1 cellular context compared by ENCODE assay signal in the genomic region with DNA sequence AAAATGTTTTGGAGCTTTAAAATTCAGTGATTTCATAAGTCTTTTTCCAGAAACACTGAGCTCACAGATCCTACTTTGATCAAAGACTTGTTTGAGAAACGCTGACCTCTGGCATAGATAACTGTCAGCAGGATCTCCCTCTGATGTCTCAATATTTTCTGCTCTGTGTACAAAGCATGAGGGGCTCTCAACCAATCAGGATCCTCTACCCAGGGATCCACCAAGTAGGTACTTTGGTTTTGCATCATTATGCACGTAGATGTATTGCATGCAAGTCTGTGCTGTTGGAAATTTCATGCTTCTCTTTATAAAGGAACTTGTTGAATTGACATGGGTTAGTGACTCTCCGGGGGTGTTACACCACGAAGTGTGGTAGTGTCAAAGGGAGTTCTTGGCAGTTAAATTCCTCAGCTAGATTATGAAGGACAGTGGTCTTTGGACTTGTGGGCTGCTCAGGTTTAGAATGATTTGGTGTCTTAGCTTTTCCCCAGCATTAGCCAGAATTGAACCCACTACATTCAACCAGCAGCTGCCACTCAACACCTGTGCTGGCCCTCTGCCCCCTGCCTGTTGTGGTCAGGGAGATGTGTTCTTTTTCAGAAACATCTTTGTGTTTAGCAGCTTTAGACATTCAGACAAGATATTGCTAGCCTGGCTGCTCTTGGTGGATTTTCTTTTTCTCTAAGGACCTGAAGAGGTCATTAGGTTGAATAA.
A peak's percentile ranks its signal among the peaks of the same experiment; 100 is the strongest.
TF ChIP-seq lines count a peak whose summit lies in the region.

No MANE protein-coding gene starts in this region.

TF ChIP-seq in HepG2, 621 proteins besides CTCF, POLR2A, EP300 and RAD21 (continued from another document and continues in another):
- no peak for TF ChIP-seq ZNF704 (CRISPR knock-in tag; IDR thresholded peaks at IDR 0.05; ENCODE audit: borderline replicate concordance)
- no peak for TF ChIP-seq NBN (conservative IDR thresholded peaks at IDR 0.05)
- no peak for TF ChIP-seq ZBTB20 (CRISPR knock-in tag; IDR thresholded peaks at IDR 0.05; ENCODE audit: borderline replicate concordance, low read depth)
- peak; percentile 46 for TF ChIP-seq YEATS4 (CRISPR knock-in tag; IDR thresholded peaks at IDR 0.05; ENCODE audit: borderline replicate concordance)
- no peak for TF ChIP-seq ZNF770 (CRISPR knock-in tag; IDR thresholded peaks at IDR 0.05)
- TF ChIP-seq FOXK2 (IDR thresholded peaks at IDR 0.05), result no peak
- no peak for TF ChIP-seq EED (CRISPR knock-in tag; IDR thresholded peaks at IDR 0.05)
- TF ChIP-seq, protein P1, sequence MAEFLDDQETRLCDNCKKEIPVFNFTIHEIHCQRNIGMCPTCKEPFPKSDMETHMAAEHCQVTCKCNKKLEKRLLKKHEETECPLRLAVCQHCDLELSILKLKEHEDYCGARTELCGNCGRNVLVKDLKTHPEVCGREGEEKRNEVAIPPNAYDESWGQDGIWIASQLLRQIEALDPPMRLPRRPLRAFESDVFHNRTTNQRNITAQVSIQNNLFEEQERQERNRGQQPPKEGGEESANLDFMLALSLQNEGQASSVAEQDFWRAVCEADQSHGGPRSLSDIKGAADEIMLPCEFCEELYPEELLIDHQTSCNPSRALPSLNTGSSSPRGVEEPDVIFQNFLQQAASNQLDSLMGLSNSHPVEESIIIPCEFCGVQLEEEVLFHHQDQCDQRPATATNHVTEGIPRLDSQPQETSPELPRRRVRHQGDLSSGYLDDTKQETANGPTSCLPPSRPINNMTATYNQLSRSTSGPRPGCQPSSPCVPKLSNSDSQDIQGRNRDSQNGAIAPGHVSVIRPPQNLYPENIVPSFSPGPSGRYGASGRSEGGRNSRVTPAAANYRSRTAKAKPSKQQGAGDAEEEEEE (CRISPR knock-in tag; IDR thresholded peaks at IDR 0.05; ENCODE audit: borderline replicate concordance), result no peak
- TF ChIP-seq U2AF2 (IDR thresholded peaks at IDR 0.05; ENCODE audit: low read depth, low read length), result no peak
- no peak for TF ChIP-seq ZSCAN20 (CRISPR knock-in tag; IDR thresholded peaks at IDR 0.05; ENCODE audit: borderline replicate concordance)
- TF ChIP-seq THYN1 (CRISPR knock-in tag; IDR thresholded peaks at IDR 0.05; ENCODE audit: borderline replicate concordance, low read depth), result no peak
- no peak for TF ChIP-seq RARG (CRISPR knock-in tag; IDR thresholded peaks at IDR 0.05; ENCODE audit: low read depth)
- TF ChIP-seq SMARCC2 (IDR thresholded peaks at IDR 0.05), result no peak
- no peak for TF ChIP-seq ZNF296 (CRISPR knock-in tag; conservative IDR thresholded peaks at IDR 0.05)
- TF ChIP-seq EZH2 (conservative IDR thresholded peaks at IDR 0.05; ENCODE audit: low read depth, low read length), result no peak
- peak in 1 of 2 experiments; percentile 63; a peak in 2 of 4 replicates for TF ChIP-seq ATF4 (CRISPR knock-in tag; IDR thresholded peaks at IDR 0.05)
- no peak for TF ChIP-seq ZNF546 (CRISPR knock-in tag; conservative IDR thresholded peaks at IDR 0.05)
- TF ChIP-seq FOXM1 (CRISPR knock-in tag; IDR thresholded peaks at IDR 0.05), result no peak
- no peak for TF ChIP-seq ZNF232 (CRISPR knock-in tag; IDR thresholded peaks at IDR 0.05; ENCODE audit: borderline replicate concordance)
- no peak for TF ChIP-seq ZSCAN25 (CRISPR knock-in tag; IDR thresholded peaks at IDR 0.05)
- TF ChIP-seq, protein P2, sequence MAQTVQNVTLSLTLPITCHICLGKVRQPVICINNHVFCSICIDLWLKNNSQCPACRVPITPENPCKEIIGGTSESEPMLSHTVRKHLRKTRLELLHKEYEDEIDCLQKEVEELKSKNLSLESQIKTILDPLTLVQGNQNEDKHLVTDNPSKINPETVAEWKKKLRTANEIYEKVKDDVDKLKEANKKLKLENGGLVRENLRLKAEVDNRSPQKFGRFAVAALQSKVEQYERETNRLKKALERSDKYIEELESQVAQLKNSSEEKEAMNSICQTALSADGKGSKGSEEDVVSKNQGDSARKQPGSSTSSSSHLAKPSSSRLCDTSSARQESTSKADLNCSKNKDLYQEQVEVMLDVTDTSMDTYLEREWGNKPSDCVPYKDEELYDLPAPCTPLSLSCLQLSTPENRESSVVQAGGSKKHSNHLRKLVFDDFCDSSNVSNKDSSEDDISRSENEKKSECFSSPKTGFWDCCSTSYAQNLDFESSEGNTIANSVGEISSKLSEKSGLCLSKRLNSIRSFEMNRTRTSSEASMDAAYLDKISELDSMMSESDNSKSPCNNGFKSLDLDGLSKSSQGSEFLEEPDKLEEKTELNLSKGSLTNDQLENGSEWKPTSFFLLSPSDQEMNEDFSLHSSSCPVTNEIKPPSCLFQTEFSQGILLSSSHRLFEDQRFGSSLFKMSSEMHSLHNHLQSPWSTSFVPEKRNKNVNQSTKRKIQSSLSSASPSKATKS (CRISPR knock-in tag; IDR thresholded peaks at IDR 0.05), result no peak
- TF ChIP-seq ZKSCAN1 (IDR thresholded peaks at IDR 0.05; ENCODE audit: low read length), result 0 out of 2 replicates have a peak, but pooled peaks have one; percentile 42
- TF ChIP-seq, protein P3, sequence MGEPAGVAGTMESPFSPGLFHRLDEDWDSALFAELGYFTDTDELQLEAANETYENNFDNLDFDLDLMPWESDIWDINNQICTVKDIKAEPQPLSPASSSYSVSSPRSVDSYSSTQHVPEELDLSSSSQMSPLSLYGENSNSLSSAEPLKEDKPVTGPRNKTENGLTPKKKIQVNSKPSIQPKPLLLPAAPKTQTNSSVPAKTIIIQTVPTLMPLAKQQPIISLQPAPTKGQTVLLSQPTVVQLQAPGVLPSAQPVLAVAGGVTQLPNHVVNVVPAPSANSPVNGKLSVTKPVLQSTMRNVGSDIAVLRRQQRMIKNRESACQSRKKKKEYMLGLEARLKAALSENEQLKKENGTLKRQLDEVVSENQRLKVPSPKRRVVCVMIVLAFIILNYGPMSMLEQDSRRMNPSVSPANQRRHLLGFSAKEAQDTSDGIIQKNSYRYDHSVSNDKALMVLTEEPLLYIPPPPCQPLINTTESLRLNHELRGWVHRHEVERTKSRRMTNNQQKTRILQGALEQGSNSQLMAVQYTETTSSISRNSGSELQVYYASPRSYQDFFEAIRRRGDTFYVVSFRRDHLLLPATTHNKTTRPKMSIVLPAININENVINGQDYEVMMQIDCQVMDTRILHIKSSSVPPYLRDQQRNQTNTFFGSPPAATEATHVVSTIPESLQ (CRISPR knock-in tag; conservative IDR thresholded peaks at IDR 0.05), result no peak
- TF ChIP-seq, protein P4, sequence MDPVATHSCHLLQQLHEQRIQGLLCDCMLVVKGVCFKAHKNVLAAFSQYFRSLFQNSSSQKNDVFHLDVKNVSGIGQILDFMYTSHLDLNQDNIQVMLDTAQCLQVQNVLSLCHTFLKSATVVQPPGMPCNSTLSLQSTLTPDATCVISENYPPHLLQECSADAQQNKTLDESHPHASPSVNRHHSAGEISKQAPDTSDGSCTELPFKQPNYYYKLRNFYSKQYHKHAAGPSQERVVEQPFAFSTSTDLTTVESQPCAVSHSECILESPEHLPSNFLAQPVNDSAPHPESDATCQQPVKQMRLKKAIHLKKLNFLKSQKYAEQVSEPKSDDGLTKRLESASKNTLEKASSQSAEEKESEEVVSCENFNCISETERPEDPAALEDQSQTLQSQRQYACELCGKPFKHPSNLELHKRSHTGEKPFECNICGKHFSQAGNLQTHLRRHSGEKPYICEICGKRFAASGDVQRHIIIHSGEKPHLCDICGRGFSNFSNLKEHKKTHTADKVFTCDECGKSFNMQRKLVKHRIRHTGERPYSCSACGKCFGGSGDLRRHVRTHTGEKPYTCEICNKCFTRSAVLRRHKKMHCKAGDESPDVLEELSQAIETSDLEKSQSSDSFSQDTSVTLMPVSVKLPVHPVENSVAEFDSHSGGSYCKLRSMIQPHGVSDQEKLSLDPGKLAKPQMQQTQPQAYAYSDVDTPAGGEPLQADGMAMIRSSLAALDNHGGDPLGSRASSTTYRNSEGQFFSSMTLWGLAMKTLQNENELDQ (CRISPR knock-in tag; IDR thresholded peaks at IDR 0.05; ENCODE audit: borderline replicate concordance), result no peak
- no peak for TF ChIP-seq SMARCE1 (IDR thresholded peaks at IDR 0.05; ENCODE audit: borderline replicate concordance)
- TF ChIP-seq ZFP62 (CRISPR knock-in tag; IDR thresholded peaks at IDR 0.05), result no peak
- TF ChIP-seq, protein P5, sequence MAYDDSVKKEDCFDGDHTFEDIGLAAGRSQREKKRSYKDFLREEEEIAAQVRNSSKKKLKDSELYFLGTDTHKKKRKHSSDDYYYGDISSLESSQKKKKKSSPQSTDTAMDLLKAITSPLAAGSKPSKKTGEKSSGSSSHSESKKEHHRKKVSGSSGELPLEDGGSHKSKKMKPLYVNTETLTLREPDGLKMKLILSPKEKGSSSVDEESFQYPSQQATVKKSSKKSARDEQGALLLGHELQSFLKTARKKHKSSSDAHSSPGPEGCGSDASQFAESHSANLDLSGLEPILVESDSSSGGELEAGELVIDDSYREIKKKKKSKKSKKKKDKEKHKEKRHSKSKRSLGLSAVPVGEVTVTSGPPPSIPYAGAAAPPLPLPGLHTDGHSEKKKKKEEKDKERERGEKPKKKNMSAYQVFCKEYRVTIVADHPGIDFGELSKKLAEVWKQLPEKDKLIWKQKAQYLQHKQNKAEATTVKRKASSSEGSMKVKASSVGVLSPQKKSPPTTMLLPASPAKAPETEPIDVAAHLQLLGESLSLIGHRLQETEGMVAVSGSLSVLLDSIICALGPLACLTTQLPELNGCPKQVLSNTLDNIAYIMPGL (CRISPR knock-in tag; IDR thresholded peaks at IDR 0.05; ENCODE audit: borderline replicate concordance in 1 of 2, low read depth in 1 of 2), result no peak
- TF ChIP-seq, protein P6, sequence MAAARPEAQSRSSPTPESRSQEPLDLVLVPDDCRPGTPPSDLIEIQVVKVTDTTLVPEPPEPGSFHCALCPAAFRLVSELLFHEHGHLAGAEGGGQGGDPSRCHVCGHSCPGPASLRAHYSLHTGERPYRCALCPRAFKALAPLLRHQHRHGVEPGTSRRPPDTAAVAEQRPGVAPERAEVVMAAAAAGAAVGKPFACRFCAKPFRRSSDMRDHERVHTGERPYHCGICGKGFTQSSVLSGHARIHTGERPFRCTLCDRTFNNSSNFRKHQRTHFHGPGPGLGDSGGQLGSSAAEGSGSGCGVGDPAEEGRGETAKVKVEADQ (CRISPR knock-in tag; IDR thresholded peaks at IDR 0.05; ENCODE audit: borderline replicate concordance), result no peak; the same call in 1 of the 2 replicates
- no peak for TF ChIP-seq CBX2 (IDR thresholded peaks at IDR 0.05; ENCODE audit: low read depth, low read length)
- no peak for TF ChIP-seq CBX2 (CRISPR knock-in tag; IDR thresholded peaks at IDR 0.05; ENCODE audit: low read depth)
- TF ChIP-seq KDM3A (CRISPR knock-in tag; IDR thresholded peaks at IDR 0.05; ENCODE audit: low read depth), result no peak
- no peak for TF ChIP-seq SALL2 (CRISPR knock-in tag; IDR thresholded peaks at IDR 0.05)
- TF ChIP-seq ZNF230 (CRISPR knock-in tag; IDR thresholded peaks at IDR 0.05), result no peak; the same call in 1 of the 2 replicates
- no peak for TF ChIP-seq ARNTL (CRISPR knock-in tag; IDR thresholded peaks at IDR 0.05)
- no peak for TF ChIP-seq ZNF136 (CRISPR knock-in tag; IDR thresholded peaks at IDR 0.05; ENCODE audit: low read depth)
- TF ChIP-seq, protein P7, sequence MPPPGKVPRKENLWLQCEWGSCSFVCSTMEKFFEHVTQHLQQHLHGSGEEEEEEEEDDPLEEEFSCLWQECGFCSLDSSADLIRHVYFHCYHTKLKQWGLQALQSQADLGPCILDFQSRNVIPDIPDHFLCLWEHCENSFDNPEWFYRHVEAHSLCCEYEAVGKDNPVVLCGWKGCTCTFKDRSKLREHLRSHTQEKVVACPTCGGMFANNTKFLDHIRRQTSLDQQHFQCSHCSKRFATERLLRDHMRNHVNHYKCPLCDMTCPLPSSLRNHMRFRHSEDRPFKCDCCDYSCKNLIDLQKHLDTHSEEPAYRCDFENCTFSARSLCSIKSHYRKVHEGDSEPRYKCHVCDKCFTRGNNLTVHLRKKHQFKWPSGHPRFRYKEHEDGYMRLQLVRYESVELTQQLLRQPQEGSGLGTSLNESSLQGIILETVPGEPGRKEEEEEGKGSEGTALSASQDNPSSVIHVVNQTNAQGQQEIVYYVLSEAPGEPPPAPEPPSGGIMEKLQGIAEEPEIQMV (CRISPR knock-in tag; IDR thresholded peaks at IDR 0.05; ENCODE audit: low read depth), result 0 out of 2 replicates have a peak, but pooled peaks have one; percentile 22
- TF ChIP-seq, protein P8, sequence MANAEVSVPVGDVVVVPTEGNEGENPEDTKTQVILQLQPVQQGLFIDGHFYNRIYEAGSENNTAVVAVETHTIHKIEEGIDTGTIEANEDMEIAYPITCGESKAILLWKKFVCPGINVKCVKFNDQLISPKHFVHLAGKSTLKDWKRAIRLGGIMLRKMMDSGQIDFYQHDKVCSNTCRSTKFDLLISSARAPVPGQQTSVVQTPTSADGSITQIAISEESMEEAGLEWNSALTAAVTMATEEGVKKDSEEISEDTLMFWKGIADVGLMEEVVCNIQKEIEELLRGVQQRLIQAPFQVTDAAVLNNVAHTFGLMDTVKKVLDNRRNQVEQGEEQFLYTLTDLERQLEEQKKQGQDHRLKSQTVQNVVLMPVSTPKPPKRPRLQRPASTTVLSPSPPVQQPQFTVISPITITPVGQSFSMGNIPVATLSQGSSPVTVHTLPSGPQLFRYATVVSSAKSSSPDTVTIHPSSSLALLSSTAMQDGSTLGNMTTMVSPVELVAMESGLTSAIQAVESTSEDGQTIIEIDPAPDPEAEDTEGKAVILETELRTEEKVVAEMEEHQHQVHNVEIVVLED (CRISPR knock-in tag; IDR thresholded peaks at IDR 0.05; ENCODE audit: borderline replicate concordance), result 0 out of 2 replicates have a peak, but pooled peaks have one; percentile 34
- no peak for TF ChIP-seq SRSF1 (optimal IDR thresholded peaks at IDR 0.05; ENCODE audit: low read depth, low read length)
- TF ChIP-seq ZFP37 (CRISPR knock-in tag; IDR thresholded peaks at IDR 0.05; ENCODE audit: borderline replicate concordance), result no peak
- TF ChIP-seq ZNF772 (CRISPR knock-in tag; IDR thresholded peaks at IDR 0.05), result no peak
